In the genomic region with DNA sequence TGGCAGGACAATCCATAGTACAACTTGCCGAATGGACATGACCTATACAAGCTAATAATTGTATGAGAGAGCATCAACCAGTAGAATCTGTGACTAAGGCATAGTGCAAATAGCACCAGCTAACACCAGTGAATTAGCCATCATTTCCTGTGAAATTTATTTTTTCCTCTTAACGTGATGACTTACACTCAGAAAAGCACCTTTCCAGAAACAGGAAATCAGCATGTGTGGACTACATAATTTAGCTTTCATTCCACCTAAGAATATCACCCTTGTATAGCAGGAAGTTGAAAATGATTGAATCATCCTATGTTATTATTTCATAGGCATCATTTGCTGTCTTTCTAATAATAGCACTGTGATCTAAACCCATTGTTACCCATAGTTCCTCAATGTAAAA, we compare ENCODE assay signal across 21 cellular contexts.
DNase-seq lines count a peak whose midpoint lies in the region; ATAC-seq, FAIRE-seq and TF ChIP-seq lines count a peak whose summit lies in the region.
"Had no signal": no experiment of that assay in that cellular context is flagged by ENCODE, and none has a peak within 500 bp of the region (broad histone marks: within the 10 kb centered on the region; RNA-seq: fewer than 3 reads in every experiment).

No MANE protein-coding gene starts in this region.

- H3K27ac ChIP-seq in astrocyte (ENCODE audit: low read depth, low read length) (peak overlapping the region; percentile 29), foreskin keratinocyte (no peak overlapping the region), neuronal stem cell (replicated peaks; ENCODE audit: low read length) (no peak overlapping the region), left ventricle myocardium inferior (replicated peaks) (no peak overlapping the region)
- H3K27ac ChIP-seq in effector memory CD4-positive, alpha-beta T cell (ENCODE audit: insufficient read depth, low read length, poor library complexity, severe bottlenecking), result no peak overlapping the region
- H3K27ac ChIP-seq: A549 had no signal

- H2BK120ac ChIP-seq in neuronal stem cell (ENCODE audit: low read depth, low read length), result no peak overlapping the region

- H3K79me2 ChIP-seq in astrocyte (ENCODE audit: insufficient read depth, low read length), result no peaks in the 10 kb centered on the region

- no peak overlapping the region for H3K4ac ChIP-seq in neuronal stem cell (ENCODE audit: low read length)

- no peaks in the 10 kb centered on the region for H3K27me3 Mint-ChIP-seq in astrocyte (ENCODE audit: low read depth, unreplicated experiment)

- H3K9ac ChIP-seq in astrocyte (ENCODE audit: low read length), result no peak overlapping the region
- no peak overlapping the region for H3K9ac ChIP-seq in neuronal stem cell (ENCODE audit: low read depth, low read length, poor library complexity)

- FAIRE-seq in astrocyte (lab: Jason Lieb, UNC), result no peak
- FAIRE-seq: A549, GM12878, GM18507, H54, K562 had no signal

- H3K4me1 Mint-ChIP-seq in astrocyte (ENCODE audit: low read depth, unreplicated experiment), result peaks cover 4% of the 10 kb centered on the region
- H3K4me1 Mint-ChIP-seq: CD14-positive monocyte had no signal

- H3K27ac Mint-ChIP-seq in astrocyte (ENCODE audit: unreplicated experiment), result no peak overlapping the region
- H3K27ac Mint-ChIP-seq: CD14-positive monocyte had no signal

- H3K4me1 ChIP-seq in astrocyte (ENCODE audit: insufficient read depth, low read length), result peaks cover 3% of the 10 kb centered on the region
- no peaks in the 10 kb centered on the region for H3K4me1 ChIP-seq in foreskin keratinocyte
- H3K4me1 ChIP-seq in neuronal stem cell (ENCODE audit: control insufficient read depth in 2 of 2, insufficient read depth in 1 of 2, low read depth in 1 of 2, low read length in 2 of 2), result no peaks in the 10 kb centered on the region
- no peaks in the 10 kb centered on the region for H3K4me1 ChIP-seq in effector memory CD4-positive, alpha-beta T cell (ENCODE audit: control insufficient read depth, insufficient read depth, low read length, poor library complexity, severe bottlenecking)
- H3K4me1 ChIP-seq in left ventricle myocardium inferior, result no peaks in the 10 kb centered on the region
- H3K4me1 ChIP-seq: A549 had no signal

- no peak overlapping the region for H3K23ac ChIP-seq in neuronal stem cell (ENCODE audit: low read depth, low read length, poor library complexity)

- no peak overlapping the region for H2BK12ac ChIP-seq in neuronal stem cell (ENCODE audit: low read length)

- no peak overlapping the region for H3K18ac ChIP-seq in neuronal stem cell (ENCODE audit: low read length)

- no peak overlapping the region for H2AK5ac ChIP-seq in neuronal stem cell (ENCODE audit: low read depth, low read length)

- H3K4me3 ChIP-seq in astrocyte (ENCODE audit: insufficient read depth, low read depth, low read length), result no peak overlapping the region
- H3K4me3 ChIP-seq in neuronal stem cell (ENCODE audit: low read length in 2 of 2), result no peak overlapping the region
- H3K4me3 ChIP-seq in effector memory CD4-positive, alpha-beta T cell (ENCODE audit: insufficient read depth, low read depth, low read length, poor library complexity, severe bottlenecking), result no peak overlapping the region
- no peak overlapping the region for H3K4me3 ChIP-seq in left ventricle myocardium inferior
- H3K4me3 ChIP-seq: A549, GM12878, K562 had no signal

- in situ Hi-C loops in G401 (cut with HindIII; ENCODE audit: low sequenced_read_pairs), result no loop called here

- DNase-seq in A172 (ENCODE audit: low spot score) (peak; percentile 50), HT1080 (ENCODE audit: low read depth) (peak; percentile 83), astrocyte (ENCODE audit: low read depth) (no peak), foreskin keratinocyte (peak; percentile 46 to 54), G401 (ENCODE audit: low spot score) (no peak), neuronal stem cell (ENCODE audit: low spot score) (no peak), left ventricle myocardium inferior (no peak)
- DNase-seq in effector memory CD4-positive, alpha-beta T cell, result no peak
- DNase-seq: COR-L47, DMS153, NCI-H1048, NCI-H1694, NCI-H2171, NCI-H774, SHP77 had no signal

- no peak overlapping the region for H4K8ac ChIP-seq in neuronal stem cell (ENCODE audit: low read depth, low read length)

- TF ChIP-seq CTCF in astrocyte (IDR thresholded peaks at IDR 0.05; ENCODE audit: insufficient read depth, low read depth, low read length) (no peak), foreskin keratinocyte (conservative IDR thresholded peaks at IDR 0.05) (no peak), left ventricle myocardium inferior (IDR thresholded peaks at IDR 0.05; ENCODE audit: borderline replicate concordance) (no peak)

- ATAC-seq in foreskin keratinocyte, result peak; percentile 62
- ATAC-seq: A549, GM12878, K562 had no signal

- H2AFZ ChIP-seq in astrocyte (ENCODE audit: low read depth, low read length) (no peak overlapping the region), neuronal stem cell (ENCODE audit: low read length) (no peak overlapping the region)

- no peaks in the 10 kb centered on the region for H3K27me3 ChIP-seq in astrocyte (ENCODE audit: insufficient read depth, low read length)
- no peaks in the 10 kb centered on the region for H3K27me3 ChIP-seq in foreskin keratinocyte
- H3K27me3 ChIP-seq in neuronal stem cell (ENCODE audit: control insufficient read depth in 3 of 3, insufficient read depth in 3 of 3, low read depth in 1 of 3, low read length in 3 of 3), result no peaks in the 10 kb centered on the region
- no peaks in the 10 kb centered on the region for H3K27me3 ChIP-seq in effector memory CD4-positive, alpha-beta T cell (replicated peaks; ENCODE audit: control insufficient read depth, insufficient read depth, low read length, poor library complexity, severe bottlenecking)
- H3K27me3 ChIP-seq in left ventricle myocardium inferior (ENCODE audit: low read depth), result no peaks in the 10 kb centered on the region

- no peaks in the 10 kb centered on the region for H3K9me3 Mint-ChIP-seq in astrocyte (ENCODE audit: unreplicated experiment)

- no CpG with 5 or more reads among the region's 2 CpGs for WGBS in neuronal stem cell (ENCODE audit: extremely low coverage in 2 of 2, insufficient read length in 2 of 2, insufficient replicate concordance in 1 of 2), 2 donors

- H2BK15ac ChIP-seq in neuronal stem cell (ENCODE audit: low read length), result no peak overlapping the region

- no peaks in the 10 kb centered on the region for H4K20me1 ChIP-seq in astrocyte (ENCODE audit: insufficient read depth, low read length)

- no peaks in the 10 kb centered on the region for H3K36me3 Mint-ChIP-seq in astrocyte (ENCODE audit: low read depth, unreplicated experiment)
- H3K36me3 Mint-ChIP-seq: CD14-positive monocyte had no signal

- H2BK5ac ChIP-seq in neuronal stem cell (ENCODE audit: low read length), result no peak overlapping the region

- no peak overlapping the region for H3K4me3 Mint-ChIP-seq in astrocyte (ENCODE audit: unreplicated experiment)
- H3K4me3 Mint-ChIP-seq: CD14-positive monocyte had no signal

- H3K79me1 ChIP-seq in neuronal stem cell (ENCODE audit: low read depth, low read length), result no peaks in the 10 kb centered on the region

- no peak overlapping the region for H3K14ac ChIP-seq in neuronal stem cell (ENCODE audit: low read length)

- H3K4me2 ChIP-seq in astrocyte (ENCODE audit: low read length) (peak overlapping the region; percentile 15), neuronal stem cell (ENCODE audit: insufficient read depth, low read length, poor library complexity, severe bottlenecking) (no peak overlapping the region)
- H3K4me2 ChIP-seq: A549 had no signal

- no peak overlapping the region for H4K91ac ChIP-seq in neuronal stem cell (ENCODE audit: low read depth, low read length, poor library complexity)

- intact Hi-C loops in left ventricle myocardium inferior (cut with micrococcal nuclease), result no loop called here

- H3K36me3 ChIP-seq in astrocyte (ENCODE audit: insufficient read depth, low read length) (no peaks in the 10 kb centered on the region), neuronal stem cell (replicated peaks in 1 of 2; ENCODE audit: control insufficient read depth in 2 of 2, insufficient read depth in 2 of 2, low read length in 2 of 2) (no peaks in the 10 kb centered on the region), left ventricle myocardium inferior (no peaks in the 10 kb centered on the region)
- no peaks in the 10 kb centered on the region for H3K36me3 ChIP-seq in effector memory CD4-positive, alpha-beta T cell (ENCODE audit: control insufficient read depth, insufficient read depth, low read length)

- H3K9me3 ChIP-seq in astrocyte (ENCODE audit: insufficient read depth, low read depth, low read length), result no peaks in the 10 kb centered on the region
- no peaks in the 10 kb centered on the region for H3K9me3 ChIP-seq in neuronal stem cell (replicated peaks in 1 of 2; ENCODE audit: control insufficient read depth in 2 of 2, insufficient read depth in 1 of 2, low read depth in 1 of 2, low read length in 2 of 2)
- H3K9me3 ChIP-seq in effector memory CD4-positive, alpha-beta T cell (ENCODE audit: control insufficient read depth, low read length), result peaks cover under 1% of the 10 kb centered on the region
- no peaks in the 10 kb centered on the region for H3K9me3 ChIP-seq in left ventricle myocardium inferior (replicated peaks)
- H3K9me3 ChIP-seq: A549 had no signal

Comparison
In these comparisons a context has a peak if more than half of its experiments do, and no peak if none do; other contexts are left out.
1. DNase-seq: peak in A172 (single experiment), HT1080 (single experiment) and foreskin keratinocyte (2 of 2); none in astrocyte (single experiment), G401 (single experiment), neuronal stem cell (single experiment), effector memory CD4-positive, alpha-beta T cell (0 of 3) and left ventricle myocardium inferior (single experiment).